12 cellular contexts compared by ENCODE assay signal in the genomic region with DNA sequence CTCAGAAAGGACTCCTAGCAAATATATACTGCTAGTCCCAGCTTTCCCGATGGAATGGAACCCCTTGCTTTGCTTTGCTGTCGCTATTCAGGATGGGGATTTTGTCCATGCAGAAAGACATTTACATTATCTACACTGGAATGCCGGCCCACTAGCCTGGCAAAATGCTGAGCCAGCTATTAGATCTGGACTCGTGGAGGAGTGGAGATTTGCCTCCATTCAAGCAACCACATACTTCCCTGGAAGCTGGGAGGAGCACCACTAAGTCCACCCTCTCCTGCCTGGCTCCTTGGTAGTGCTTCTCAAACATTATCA. TPM values are rescaled to one million over a fixed set of nuclear protein-coding genes. Genes with fewer than 3 reads are reported as not detected.
A peak's percentile ranks its signal among the peaks of the same experiment; 100 is the strongest.
DNase-seq lines count a peak whose midpoint lies in the region; ATAC-seq and TF ChIP-seq lines count a peak whose summit lies in the region.
"Had no signal": no experiment of that assay in that cellular context is flagged by ENCODE, and none has a peak within 500 bp of the region (broad histone marks: within the 10 kb centered on the region; RNA-seq: fewer than 3 reads in every experiment).

No MANE protein-coding gene starts in this region.

- 35 to 58% (median 50%) methylated on average over 4 of the region's 4 CpGs for WGBS in heart left ventricle, 4 donors

- DNase-seq in heart left ventricle (no peak), left ventricle myocardium superior (no peak), upper lobe of right lung (no peak), NCI-H2171 (lab: John Stamatoyannopoulos, UW) (no peak)
- DNase-seq: SIG-M5 had no signal

- H3K36me3 ChIP-seq in heart left ventricle (no peaks in the 10 kb centered on the region), mucosa of rectum (ENCODE audit: control insufficient read depth in 2 of 2, insufficient read depth in 2 of 2, low read length in 2 of 2) (no peaks in the 10 kb centered on the region), upper lobe of right lung (no peaks in the 10 kb centered on the region)
- H3K36me3 ChIP-seq: heart right ventricle had no signal

- H3K9me3 Mint-ChIP-seq in activated T-helper 17 cell treated with anti-CD3 and anti-CD28 coated beads, Interleukin-2, amount 50 U/mL, for 72 hours: no peaks in the 10 kb centered on the region

- TF ChIP-seq CTCF in heart left ventricle (IDR thresholded peaks at IDR 0.05) (no peak), upper lobe of right lung (IDR thresholded peaks at IDR 0.05) (no peak)

- H3K4me1 ChIP-seq in heart left ventricle (peaks cover 0 to 16% (median 2%) of the 10 kb centered on the region in 12 donors), mucosa of rectum (ENCODE audit: control insufficient read depth in 2 of 2, insufficient read depth in 2 of 2, low read length in 2 of 2) (peaks cover 3 to 6% of the 10 kb centered on the region in 2 donors), upper lobe of right lung (peaks cover 3% of the 10 kb centered on the region)

- no peaks in the 10 kb centered on the region for H3K9me3 ChIP-seq in heart left ventricle
- H3K9me3 ChIP-seq in mucosa of rectum (ENCODE audit: control insufficient read depth in 2 of 2, low read length in 2 of 2): no peaks in the 10 kb centered on the region
- H3K9me3 ChIP-seq in upper lobe of right lung: no peaks in the 10 kb centered on the region
- H3K9me3 ChIP-seq: heart right ventricle had no signal

- intact Hi-C loops in heart left ventricle (cut with DNase I): loop anchor here in 1 of 10 donors (5.0 kb wide), 1 partner anchor 48 kb away; no protein-coding TSS in a partner anchor
- intact Hi-C loops in left ventricle myocardium superior (cut with micrococcal nuclease): no loop called here
- intact Hi-C loops in upper lobe of right lung (cut with DNase I): no loop called here

- no peaks in the 10 kb centered on the region for H3K36me3 Mint-ChIP-seq in activated T-helper 17 cell treated with anti-CD3 and anti-CD28 coated beads, Interleukin-2, amount 50 U/mL, for 72 hours (ENCODE audit: low read depth)

- H3K4me3 ChIP-seq in heart left ventricle (peak overlapping the region in 7 of 12 donors; percentile 42 to 57 (median 51)), mucosa of rectum (ENCODE audit: low read length in 2 of 2) (peak overlapping the region; percentile 50 to 73), upper lobe of right lung (peak overlapping the region; percentile 45)

- H3K9ac ChIP-seq in mucosa of rectum (ENCODE audit: low read depth in 1 of 2, low read length in 2 of 2): peak overlapping the region in 1 of 2 donors; percentile 66

- peaks cover 9% of the 10 kb centered on the region for H3K4me1 Mint-ChIP-seq in activated T-helper 17 cell treated with anti-CD3 and anti-CD28 coated beads, Interleukin-2, amount 50 U/mL, for 72 hours

- H3K27me3 Mint-ChIP-seq in activated T-helper 17 cell treated with anti-CD3 and anti-CD28 coated beads, Interleukin-2, amount 50 U/mL, for 72 hours: no peaks in the 10 kb centered on the region

- H3K4me3 Mint-ChIP-seq in activated T-helper 17 cell treated with anti-CD3 and anti-CD28 coated beads, Interleukin-2, amount 50 U/mL, for 72 hours: peak overlapping the region; percentile 66

- TF ChIP-seq POLR2A in heart left ventricle (IDR thresholded peaks at IDR 0.05): no peak

- no peak for ATAC-seq in heart left ventricle
- ATAC-seq in left ventricle myocardium superior: no peak
- ATAC-seq in activated T-helper 17 cell treated with anti-CD3 and anti-CD28 coated beads, Interleukin-2, amount 50 U/mL, for 72 hours (replicated peaks): no peak
- ATAC-seq in upper lobe of right lung: no peak
- ATAC-seq in GM21528 (IDR thresholded peaks at IDR 0.05; ENCODE audit: low FRiP score, unreplicated experiment): no peak
- no peak for ATAC-seq in GM18867 (IDR thresholded peaks at IDR 0.05; ENCODE audit: unreplicated experiment)

- H3K27ac ChIP-seq in heart left ventricle (peak overlapping the region in 6 of 12 donors; percentile 68 to 87 (median 84)), mucosa of rectum (ENCODE audit: low read depth in 2 of 2, low read length in 2 of 2) (peak overlapping the region in 1 of 2 donors; percentile 76), upper lobe of right lung (peak overlapping the region; percentile 87)

- peak overlapping the region; percentile 33 for H3K27ac Mint-ChIP-seq in activated T-helper 17 cell treated with anti-CD3 and anti-CD28 coated beads, Interleukin-2, amount 50 U/mL, for 72 hours

- H3K27me3 ChIP-seq in heart left ventricle (no peaks in the 10 kb centered on the region), mucosa of rectum (ENCODE audit: control insufficient read depth in 2 of 2, insufficient read depth in 2 of 2, low read length in 2 of 2) (peaks cover 0 to 6% of the 10 kb centered on the region in 2 donors), upper lobe of right lung (no peaks in the 10 kb centered on the region)
- H3K27me3 ChIP-seq: heart right ventricle had no signal

RNA-seq across cellular contexts. Expression of a gene that starts 24.1 kb away (rescaled TPM):
- total RNA-seq in heart left ventricle (10 to 100 TPM in 6 of 9 donors, 1 to 10 TPM in 3; 4.4 to 19.9 (median 12.7) TPM), left ventricle myocardium superior (25.9 TPM), upper lobe of right lung (7.9 TPM)
- polyA plus RNA-seq in heart left ventricle: 1 to 10 TPM; 3.6 to 8.7 TPM
- total RNA-seq in activated T-helper 17 cell treated with anti-CD3 and anti-CD28 coated beads, Interleukin-2, amount 50 U/mL, for 72 hours: 1 to 10 TPM in 1 of 2 donors, under 1 TPM in 1; 0.28 to 2.5 TPM

RNA-seq across cellular contexts. Expression of a gene that starts 59.9 kb away (rescaled TPM):
- total RNA-seq in heart left ventricle: 1 to 10 TPM in 3 of 9 donors, under 1 TPM in 6; 0.19 to 2.1 (median 0.56) TPM
- polyA plus RNA-seq in heart left ventricle: under 1 TPM; 0.19 to 0.55 TPM
- 0.92 TPM for total RNA-seq in left ventricle myocardium superior
- total RNA-seq in activated T-helper 17 cell treated with anti-CD3 and anti-CD28 coated beads, Interleukin-2, amount 50 U/mL, for 72 hours: under 1 TPM; 0.45 to 0.52 TPM
- 0.93 TPM for total RNA-seq in upper lobe of right lung
- total RNA-seq: HT1080, renal cortical epithelial cell had no signal
